Comparison of ENCODE assay signal across 18 cellular contexts in genomic region chr1:39275836-39276507, GRCh38.
A peak's percentile ranks its signal among the peaks of the same experiment; 100 is the strongest.
DNase-seq lines count a peak whose midpoint lies in the region; ATAC-seq and TF ChIP-seq lines count a peak whose summit lies in the region.
"Had no signal": no experiment of that assay in that cellular context is flagged by ENCODE, and none has a peak within 500 bp of the region (broad histone marks: within the 10 kb centered on the region; RNA-seq: fewer than 3 reads in every experiment).

No MANE protein-coding gene starts in this region.

- no peaks in the 10 kb centered on the region for H3K27me3 ChIP-seq in CD4-positive, CD25-positive, alpha-beta regulatory T cell (ENCODE audit: control insufficient read depth, insufficient read depth, low read length)
- H3K27me3 ChIP-seq: gastroesophageal sphincter, ovary had no signal

- H3K9me3 Mint-ChIP-seq in CD4-positive, CD25-positive, alpha-beta regulatory T cell: no peaks in the 10 kb centered on the region
- no peaks in the 10 kb centered on the region for H3K9me3 Mint-ChIP-seq in WTC11
- H3K9me3 Mint-ChIP-seq: activated B cell treated with CpG ODN at 0.5 μM for 24 hours; activated T-helper 17 cell treated with anti-CD3 and anti-CD28 coated beads, Interleukin-2, amount 50 U/mL, for 72 hours had no signal

- H3K27me3 Mint-ChIP-seq in CD4-positive, CD25-positive, alpha-beta regulatory T cell: no peaks in the 10 kb centered on the region
- no peaks in the 10 kb centered on the region for H3K27me3 Mint-ChIP-seq in WTC11 (ENCODE audit: low read depth)
- H3K27me3 Mint-ChIP-seq: activated B cell treated with CpG ODN at 0.5 μM for 24 hours; activated T-helper 17 cell treated with anti-CD3 and anti-CD28 coated beads, Interleukin-2, amount 50 U/mL, for 72 hours had no signal

- H3K4me1 Mint-ChIP-seq in CD4-positive, CD25-positive, alpha-beta regulatory T cell: peaks cover 43 to 71% (median 61%) of the 10 kb centered on the region in 4 donors
- H3K4me1 Mint-ChIP-seq in WTC11: peaks cover 60% of the 10 kb centered on the region

- H3K27ac Mint-ChIP-seq in CD4-positive, CD25-positive, alpha-beta regulatory T cell: peak overlapping the region in 2 of 3 donors; percentile 72 to 90
- 0 out of 2 replicates have a peak overlapping the region, but pooled peaks have one; percentile 0 for H3K27ac Mint-ChIP-seq in WTC11
- H3K27ac Mint-ChIP-seq: activated B cell treated with CpG ODN at 0.5 μM for 24 hours; activated CD8-positive, alpha-beta T cell treated with anti-CD3 and anti-CD28 coated beads, Interleukin-2, amount 10 ng/mL, durations not matched to agents 7 days and 5 days; activated T-helper 17 cell treated with anti-CD3 and anti-CD28 coated beads, Interleukin-2, amount 50 U/mL, for 72 hours had no signal

- peaks cover 33% of the 10 kb centered on the region for H3K4me1 ChIP-seq in CD4-positive, CD25-positive, alpha-beta regulatory T cell (ENCODE audit: control insufficient read depth, insufficient read depth, low read length, poor library complexity, severe bottlenecking)

- peak overlapping the region; percentile 8 for H3K27ac ChIP-seq in CD4-positive, CD25-positive, alpha-beta regulatory T cell (ENCODE audit: insufficient read depth, low read length, poor library complexity, severe bottlenecking)
- H3K27ac ChIP-seq: gastroesophageal sphincter, left ventricle myocardium inferior, ovary, thoracic aorta had no signal

- H3K4me3 Mint-ChIP-seq in CD4-positive, CD25-positive, alpha-beta regulatory T cell: no peak overlapping the region
- H3K4me3 Mint-ChIP-seq in WTC11: no peak overlapping the region
- H3K4me3 Mint-ChIP-seq: activated B cell treated with CpG ODN at 0.5 μM for 24 hours; activated CD8-positive, alpha-beta T cell treated with anti-CD3 and anti-CD28 coated beads, Interleukin-2, amount 10 ng/mL, durations not matched to agents 7 days and 5 days; activated T-helper 17 cell treated with anti-CD3 and anti-CD28 coated beads, Interleukin-2, amount 50 U/mL, for 72 hours had no signal

- H3K36me3 Mint-ChIP-seq in CD4-positive, CD25-positive, alpha-beta regulatory T cell: peaks cover 3% of the 10 kb centered on the region
- no peaks in the 10 kb centered on the region for H3K36me3 Mint-ChIP-seq in WTC11

- CTCF ChIA-PET in WTC11 (lab: Charles Lee): interaction anchor here (0.6 to 3.8 kb wide), 4 partner anchors 18 to 177 kb away, joined by 3 to 21 read pairs (median 3); no protein-coding TSS in a partner anchor

- no peaks in the 10 kb centered on the region for H3K9me3 ChIP-seq in CD4-positive, CD25-positive, alpha-beta regulatory T cell (ENCODE audit: control insufficient read depth in 2 of 2, low read length in 2 of 2)
- H3K9me3 ChIP-seq: gastroesophageal sphincter, left ventricle myocardium inferior, ovary, thoracic aorta had no signal

- H3K4me3 ChIP-seq in CD4-positive, CD25-positive, alpha-beta regulatory T cell (ENCODE audit: low read depth, low read length): no peak overlapping the region
- H3K4me3 ChIP-seq in fibroblast of villous mesenchyme (ENCODE audit: low read depth, low read length): no peak overlapping the region
- H3K4me3 ChIP-seq: gastroesophageal sphincter, left ventricle myocardium inferior, ovary, thoracic aorta had no signal

- H3K36me3 ChIP-seq in CD4-positive, CD25-positive, alpha-beta regulatory T cell (ENCODE audit: control insufficient read depth, insufficient read depth, low read length): peaks cover 5% of the 10 kb centered on the region
- H3K36me3 ChIP-seq: gastroesophageal sphincter, left ventricle myocardium inferior, ovary, thoracic aorta had no signal

- POLR2A ChIA-PET in WTC11 (lab: Charles Lee): interaction anchor here (0.6 kb wide), 1 partner anchor 304 kb away, joined by 6 read pairs; no protein-coding TSS in a partner anchor

- no peak for ATAC-seq in CD4-positive, CD25-positive, alpha-beta regulatory T cell (ENCODE audit: low read depth in 2 of 2)
- no peak for ATAC-seq in WTC11
- ATAC-seq: activated CD8-positive, alpha-beta T cell treated with anti-CD3 and anti-CD28 coated beads, Interleukin-2, amount 10 ng/mL, durations not matched to agents 7 days and 5 days; activated T-helper 17 cell treated with anti-CD3 and anti-CD28 coated beads, Interleukin-2, amount 50 U/mL, for 72 hours; gastroesophageal sphincter had no signal

- TF ChIP-seq CTCF in WTC11 (IDR thresholded peaks at IDR 0.05) (no peak), fibroblast of villous mesenchyme (IDR thresholded peaks at IDR 0.05; ENCODE audit: insufficient read depth, low read depth, low read length) (no peak)

- no peak for DNase-seq in CD4-positive, CD25-positive, alpha-beta regulatory T cell
- DNase-seq in DMS79 (lab: John Stamatoyannopoulos, UW) (peak; percentile 4), WTC11 (ENCODE audit: low spot score) (no peak), fibroblast of villous mesenchyme (ENCODE audit: low read depth) (peak; percentile 80), NCI-H345 (lab: John Stamatoyannopoulos, UW) (no peak), middle frontal gyrus (ENCODE audit: extremely low spot score, low spot score) (no peak)
- no peak for DNase-seq in activated CD8-positive, alpha-beta memory T cell treated with anti-CD3 and anti-CD28 coated beads, Interleukin-2, amount 50 U/mL, for 48 hours
- no peak for DNase-seq in stimulated activated CD4-positive, alpha-beta T cell treated with anti-CD3 and anti-CD28 coated beads, Interleukin-4, amount 100 ng/mL, for 24 hours
- DNase-seq: activated B cell treated with CpG ODN at 0.5 μM for 24 hours; activated CD8-positive, alpha-beta T cell treated with anti-CD3 and anti-CD28 coated beads, Interleukin-2, amount 10 ng/mL, durations not matched to agents 7 days and 5 days; amniotic stem cell; GF-D8; left ventricle myocardium inferior; NCI-H2107; ovary had no signal

TF ChIP-seq in WTC11, 78 proteins besides CTCF, POLR2A, EP300 and RAD21:
- TF ChIP-seq SMAD3 (CRISPR knock-in tag; IDR thresholded peaks at IDR 0.05; ENCODE audit: borderline replicate concordance) (no peak), NFYB (CRISPR knock-in tag; conservative IDR thresholded peaks at IDR 0.05; ENCODE audit: low read depth) (no peak), PRDM15 (CRISPR knock-in tag; IDR thresholded peaks at IDR 0.05) (no peak)

Comparison
In these comparisons a context has a peak if more than half of its experiments do, and no peak if none do; other contexts are left out.
1. DNase-seq: peak in DMS79 (single experiment) and fibroblast of villous mesenchyme (single experiment); none in CD4-positive, CD25-positive, alpha-beta regulatory T cell (0 of 3), WTC11 (single experiment), activated CD8-positive, alpha-beta memory T cell treated with anti-CD3 and anti-CD28 coated beads, Interleukin-2, amount 50 U/mL, for 48 hours (single experiment), NCI-H345 (single experiment), stimulated activated CD4-positive, alpha-beta T cell treated with anti-CD3 and anti-CD28 coated beads, Interleukin-4, amount 100 ng/mL, for 24 hours (single experiment) and middle frontal gyrus (single experiment).